In genomic region chrX:48465336-48465933, GRCh38 we compare ENCODE assay signal across 12 cellular contexts. TPM values are rescaled to one million over a fixed set of nuclear protein-coding genes. Genes with fewer than 3 reads are reported as not detected.
A peak's percentile ranks its signal among the peaks of the same experiment; 100 is the strongest.
DNase-seq lines count a peak whose midpoint lies in the region; ATAC-seq and TF ChIP-seq lines count a peak whose summit lies in the region.
"Had no signal": no experiment of that assay in that cellular context is flagged by ENCODE, and none has a peak within 500 bp of the region (broad histone marks: within the 10 kb centered on the region; RNA-seq: fewer than 3 reads in every experiment).

No MANE protein-coding gene starts in this region.

- POLR2A ChIA-PET in activated CD4-positive, alpha-beta memory T cell treated with anti-CD3 and anti-CD28 coated beads, Interleukin-2, amount 10 ng/mL, durations not matched to agents 7 days and 5 days (lab: Charles Lee) = interaction anchor here (1.3 kb wide), 1 partner anchor 56 kb away, joined by 3 read pairs; the partner anchor contains the start of gene EBP

- no peak for TF ChIP-seq CTCF in fibroblast of villous mesenchyme (IDR thresholded peaks at IDR 0.05; ENCODE audit: insufficient read depth, low read depth, low read length)

- no peak for DNase-seq in activated T-cell treated with anti-CD3 and anti-CD28 coated beads, Interleukin-2, amount 50 U/mL, for 4 hours
- DNase-seq in activated T-cell treated with anti-CD3 and anti-CD28 coated beads, Interleukin-2, amount 50 U/mL, for 48 hours = no peak
- no peak for DNase-seq in activated CD4-positive, alpha-beta memory T cell treated with anti-CD3 and anti-CD28 coated beads, Interleukin-2, amount 10 ng/mL, durations not matched to agents 7 days and 5 days
- DNase-seq in fibroblast of villous mesenchyme (ENCODE audit: low read depth) (peak; percentile 81), smooth muscle cell of the brain vasculature (ENCODE audit: low read depth, low spot score) (peak; percentile 47), left lobe of liver (ENCODE audit: low spot score) (no peak), NCI-H2196 (lab: John Stamatoyannopoulos, UW; ENCODE audit: unreplicated experiment) (no peak)
- DNase-seq in stimulated activated CD4-positive, alpha-beta T cell treated with anti-CD3 and anti-CD28 coated beads, Interleukin-2, amount 100 ng/mL, for 24 hours = no peak
- DNase-seq: NCI-H1092 treated with DMSO at 0.1 percent for 48 hours; stimulated activated CD4-positive, alpha-beta T cell treated with anti-CD3 and anti-CD28 coated beads, Interleukin-1b, Interleukin-23, amount 100 ng/mL, for 48 hours had no signal

- peaks cover 27% of the 10 kb centered on the region for H3K36me3 Mint-ChIP-seq in activated T-cell treated with anti-CD3 and anti-CD28 coated beads, Interleukin-2, amount 50 U/mL, for 4 hours (ENCODE audit: insufficient read depth)
- peaks cover 54% of the 10 kb centered on the region for H3K36me3 Mint-ChIP-seq in activated CD4-positive, alpha-beta memory T cell treated with anti-CD3 and anti-CD28 coated beads, Interleukin-2, amount 10 ng/mL, durations not matched to agents 7 days and 5 days (ENCODE audit: low read depth)

- H3K27ac Mint-ChIP-seq in activated CD4-positive, alpha-beta memory T cell treated with anti-CD3 and anti-CD28 coated beads, Interleukin-2, amount 10 ng/mL, durations not matched to agents 7 days and 5 days = peak overlapping the region; percentile 51
- H3K27ac Mint-ChIP-seq: CD14-positive monocyte had no signal

- peaks cover 24% of the 10 kb centered on the region for H3K4me1 Mint-ChIP-seq in activated T-cell treated with anti-CD3 and anti-CD28 coated beads, Interleukin-2, amount 50 U/mL, for 4 hours (ENCODE audit: low read depth)
- H3K4me1 Mint-ChIP-seq in activated CD4-positive, alpha-beta memory T cell treated with anti-CD3 and anti-CD28 coated beads, Interleukin-2, amount 10 ng/mL, durations not matched to agents 7 days and 5 days = peaks cover 51% of the 10 kb centered on the region

- H3K27me3 Mint-ChIP-seq in activated T-cell treated with anti-CD3 and anti-CD28 coated beads, Interleukin-2, amount 50 U/mL, for 4 hours (ENCODE audit: low read depth) = no peaks in the 10 kb centered on the region
- H3K27me3 Mint-ChIP-seq in activated CD4-positive, alpha-beta memory T cell treated with anti-CD3 and anti-CD28 coated beads, Interleukin-2, amount 10 ng/mL, durations not matched to agents 7 days and 5 days = no peaks in the 10 kb centered on the region
- H3K27me3 Mint-ChIP-seq: central memory CD8-positive, alpha-beta T cell had no signal

- no peaks in the 10 kb centered on the region for H3K9me3 Mint-ChIP-seq in activated T-cell treated with anti-CD3 and anti-CD28 coated beads, Interleukin-2, amount 50 U/mL, for 4 hours
- H3K9me3 Mint-ChIP-seq in activated CD4-positive, alpha-beta memory T cell treated with anti-CD3 and anti-CD28 coated beads, Interleukin-2, amount 10 ng/mL, durations not matched to agents 7 days and 5 days = no peaks in the 10 kb centered on the region
- H3K9me3 Mint-ChIP-seq: central memory CD8-positive, alpha-beta T cell had no signal

- no peak for ATAC-seq in activated T-cell treated with anti-CD3 and anti-CD28 coated beads, Interleukin-2, amount 50 U/mL, for 4 hours
- ATAC-seq in left lobe of liver = no peak

- H3K4me3 ChIP-seq in fibroblast of villous mesenchyme (ENCODE audit: low read depth, low read length) = no peak overlapping the region

- peak overlapping the region; percentile 64 for H3K4me3 Mint-ChIP-seq in activated T-cell treated with anti-CD3 and anti-CD28 coated beads, Interleukin-2, amount 50 U/mL, for 4 hours
- peak overlapping the region; percentile 11 for H3K4me3 Mint-ChIP-seq in activated CD4-positive, alpha-beta memory T cell treated with anti-CD3 and anti-CD28 coated beads, Interleukin-2, amount 10 ng/mL, durations not matched to agents 7 days and 5 days
- H3K4me3 Mint-ChIP-seq: CD14-positive monocyte; central memory CD8-positive, alpha-beta T cell had no signal

- CTCF ChIA-PET in activated CD4-positive, alpha-beta memory T cell treated with anti-CD3 and anti-CD28 coated beads, Interleukin-2, amount 10 ng/mL, durations not matched to agents 7 days and 5 days (lab: Charles Lee) = no interaction called here

RNA-seq across cellular contexts. Expression of gene SLC38A5, which starts 4.6 kb away (rescaled TPM):
- total RNA-seq in activated T-cell treated with anti-CD3 and anti-CD28 coated beads, Interleukin-2, amount 50 U/mL, for 4 hours = 100 to 1,000 TPM; 247 to 282 (median 271) TPM
- 10 to 100 TPM; 76.4 to 82.4 TPM for total RNA-seq in activated CD4-positive, alpha-beta memory T cell treated with anti-CD3 and anti-CD28 coated beads, Interleukin-2, amount 10 ng/mL, durations not matched to agents 7 days and 5 days
- total RNA-seq in fibroblast of villous mesenchyme = 4.2 and 12.5 TPM in 2 replicates
- total RNA-seq in left lobe of liver = 0.30 TPM

RNA-seq across cellular contexts. Expression of gene FTSJ1, which starts 10.6 kb away (rescaled TPM):
- 100 to 1,000 TPM; 130 to 147 (median 134) TPM for total RNA-seq in activated T-cell treated with anti-CD3 and anti-CD28 coated beads, Interleukin-2, amount 50 U/mL, for 4 hours
- 10 to 100 TPM; 57.6 to 60.1 TPM for total RNA-seq in activated CD4-positive, alpha-beta memory T cell treated with anti-CD3 and anti-CD28 coated beads, Interleukin-2, amount 10 ng/mL, durations not matched to agents 7 days and 5 days
- 53.5 and 74.4 TPM in 2 replicates for total RNA-seq in fibroblast of villous mesenchyme
- 15.6 TPM for total RNA-seq in left lobe of liver

RNA-seq across cellular contexts. Expression of gene PORCN, which starts 43.4 kb away (rescaled TPM):
- 1 to 10 TPM; 7.5 to 10.0 (median 9.4) TPM for total RNA-seq in activated T-cell treated with anti-CD3 and anti-CD28 coated beads, Interleukin-2, amount 50 U/mL, for 4 hours
- 10 to 100 TPM; 26.1 to 29.2 TPM for total RNA-seq in activated CD4-positive, alpha-beta memory T cell treated with anti-CD3 and anti-CD28 coated beads, Interleukin-2, amount 10 ng/mL, durations not matched to agents 7 days and 5 days
- total RNA-seq in fibroblast of villous mesenchyme (6.5 and 8.4 TPM in 2 replicates), left lobe of liver (1.9 TPM)

RNA-seq across cellular contexts. Expression of gene SSX4B, which starts 53.7 kb away (rescaled TPM):
- not detected for total RNA-seq in activated T-cell treated with anti-CD3 and anti-CD28 coated beads, Interleukin-2, amount 50 U/mL, for 4 hours
- total RNA-seq in activated CD4-positive, alpha-beta memory T cell treated with anti-CD3 and anti-CD28 coated beads, Interleukin-2, amount 10 ng/mL, durations not matched to agents 7 days and 5 days = not detected
- total RNA-seq in fibroblast of villous mesenchyme (not detected in 2 replicates), left lobe of liver (not detected)

RNA-seq across cellular contexts. Expression of gene EBP, which starts 56.2 kb away (rescaled TPM):
- total RNA-seq in activated T-cell treated with anti-CD3 and anti-CD28 coated beads, Interleukin-2, amount 50 U/mL, for 4 hours = 100 to 1,000 TPM in 2 of 3 donors, 10 to 100 TPM in 1; 87.0 to 113 (median 106) TPM
- total RNA-seq in activated CD4-positive, alpha-beta memory T cell treated with anti-CD3 and anti-CD28 coated beads, Interleukin-2, amount 10 ng/mL, durations not matched to agents 7 days and 5 days = 100 to 1,000 TPM; 446 to 461 TPM
- total RNA-seq in fibroblast of villous mesenchyme (126 and 200 TPM in 2 replicates), left lobe of liver (267 TPM)

Comparison
In these comparisons a context has a peak if more than half of its experiments do, and no peak if none do; other contexts are left out.
1. DNase-seq: peak in fibroblast of villous mesenchyme (single experiment) and smooth muscle cell of the brain vasculature (single experiment); none in activated T-cell treated with anti-CD3 and anti-CD28 coated beads, Interleukin-2, amount 50 U/mL, for 4 hours (single experiment), activated T-cell treated with anti-CD3 and anti-CD28 coated beads, Interleukin-2, amount 50 U/mL, for 48 hours (0 of 2), activated CD4-positive, alpha-beta memory T cell treated with anti-CD3 and anti-CD28 coated beads, Interleukin-2, amount 10 ng/mL, durations not matched to agents 7 days and 5 days (single experiment), left lobe of liver (single experiment), NCI-H2196 (single experiment) and stimulated activated CD4-positive, alpha-beta T cell treated with anti-CD3 and anti-CD28 coated beads, Interleukin-2, amount 100 ng/mL, for 24 hours (0 of 2).